Comparison of ENCODE assay signal across 8 cellular contexts in genomic region chr14:68791078-68791983, GRCh38. TPM values are rescaled to one million over a fixed set of nuclear protein-coding genes. Genes with fewer than 3 reads are reported as not detected.
DNase-seq lines count a peak whose midpoint lies in the region; ATAC-seq and TF ChIP-seq lines count a peak whose summit lies in the region.

No MANE protein-coding gene starts in this region.

- H3K4me1 Mint-ChIP-seq in activated naive CD8-positive, alpha-beta T cell treated with anti-CD3 and anti-CD28 coated beads for 36 hours: peaks cover 41% of the 10 kb centered on the region

- H3K27ac ChIP-seq in HEK293 (ENCODE audit: extremely low read depth, low read depth, low read length): peak overlapping the region; percentile 99; the same call in 1 of the 2 replicates

- H3K9me3 ChIP-seq in HEK293 (ENCODE audit: control insufficient read depth, insufficient read depth, low read depth, low read length) (no peaks in the 10 kb centered on the region), iPS-18c (ENCODE audit: control insufficient read depth, insufficient read depth, low read length) (no peaks in the 10 kb centered on the region), BE2C (no peaks in the 10 kb centered on the region)

- ATAC-seq in omental fat pad (ENCODE audit: low FRiP score): no peak

- POLR2A ChIA-PET in HEK293 (lab: Yijun Ruan, JAX): interaction anchor here (0.6 kb wide), 1 partner anchor 766 kb away, joined by 3 read pairs; no protein-coding TSS in a partner anchor

- peaks cover 14 to 27% of the 10 kb centered on the region in 2 experiments for H3K36me3 ChIP-seq in HEK293 (ENCODE audit: control insufficient read depth in 2 of 2, insufficient read depth in 1 of 2, low read length in 2 of 2)
- H3K36me3 ChIP-seq in BE2C: no peaks in the 10 kb centered on the region

- H3K4me1 ChIP-seq in HEK293 (ENCODE audit: control insufficient read depth, insufficient read depth, low read length): peaks cover 7% of the 10 kb centered on the region; the same call in 1 of the 2 replicates
- peaks cover 10% of the 10 kb centered on the region for H3K4me1 ChIP-seq in BE2C

- peaks cover 3% of the 10 kb centered on the region for H3K27me3 Mint-ChIP-seq in activated naive CD8-positive, alpha-beta T cell treated with anti-CD3 and anti-CD28 coated beads for 36 hours

- H3K36me3 Mint-ChIP-seq in activated naive CD8-positive, alpha-beta T cell treated with anti-CD3 and anti-CD28 coated beads for 36 hours: peaks cover 66% of the 10 kb centered on the region

- TF ChIP-seq CTCF in AG09309 (IDR thresholded peaks at IDR 0.05; ENCODE audit: control insufficient read depth, insufficient read depth, low read depth, low read length, missing control alignments) (no peak), HEK293 (tag by site-specific recombination; IDR thresholded peaks at IDR 0.05) (no peak), omental fat pad (IDR thresholded peaks at IDR 0.05) (no peak), BE2C (IDR thresholded peaks at IDR 0.05; ENCODE audit: low read depth, low read length) (no peak)

- no peaks in the 10 kb centered on the region for H3K9me3 Mint-ChIP-seq in activated naive CD8-positive, alpha-beta T cell treated with anti-CD3 and anti-CD28 coated beads for 36 hours

- peak overlapping the region; percentile 89 for H3K4me3 ChIP-seq in AG09309 (ENCODE audit: control insufficient read depth, low read depth, low read length)
- peak overlapping the region; percentile 65 for H3K4me3 ChIP-seq in HEK293 (ENCODE audit: low read depth, low read length)
- H3K4me3 ChIP-seq in iPS-18c (ENCODE audit: insufficient read depth, low read depth, low read length): peak overlapping the region; percentile 99
- no peak overlapping the region for H3K4me3 ChIP-seq in BE2C (ENCODE audit: low read depth, low read length)

- DNase-seq in AG09309 (ENCODE audit: low read depth) (no peak), omental fat pad (ENCODE audit: low spot score) (no peak), BE2C (no peak)
- no peak for DNase-seq in activated naive CD8-positive, alpha-beta T cell treated with anti-CD3 and anti-CD28 coated beads for 36 hours
- peak; percentile 55 for DNase-seq in stimulated activated CD8-positive, alpha-beta memory T cell treated with anti-CD3 and anti-CD28 coated beads, Interleukin-4, amount 100 ng/mL, for 48 hours
- DNase-seq in NK-92 treated with Interleukin-12 subunit alpha and Interleukin-12 subunit beta, amount 100 ng/mL, for 24 hours (lab: John Stamatoyannopoulos, UW): no peak

- peak overlapping the region; percentile 100 for H3K27ac Mint-ChIP-seq in activated naive CD8-positive, alpha-beta T cell treated with anti-CD3 and anti-CD28 coated beads for 36 hours

- peak overlapping the region; percentile 96 for H3K4me3 Mint-ChIP-seq in activated naive CD8-positive, alpha-beta T cell treated with anti-CD3 and anti-CD28 coated beads for 36 hours

- peaks cover 67% of the 10 kb centered on the region for H3K27me3 ChIP-seq in BE2C

- CTCF ChIA-PET in HEK293 (lab: Yijun Ruan, JAX): interaction anchor here (0.7 to 1.3 kb wide), 2 partner anchors 25 to 437 kb away, joined by 3 to 4 read pairs; no protein-coding TSS in a partner anchor

TF ChIP-seq in HEK293, 187 proteins besides CTCF, POLR2A, EP300 and RAD21 (continues in another document):
- TF ChIP-seq GLIS1 (tag by site-specific recombination; IDR thresholded peaks at IDR 0.05): peak; percentile 84
- no peak for TF ChIP-seq WT1 (tag by site-specific recombination; IDR thresholded peaks at IDR 0.05)
- TF ChIP-seq ELK4 (IDR thresholded peaks at IDR 0.05; ENCODE audit: borderline replicate concordance, low read depth, low read length): no peak
- no peak for TF ChIP-seq ZNF248 (tag by site-specific recombination; IDR thresholded peaks at IDR 0.05)
- peak; percentile 70 for TF ChIP-seq ZBTB48 (tag by site-specific recombination; IDR thresholded peaks at IDR 0.05)
- TF ChIP-seq ZIC2 (tag by site-specific recombination; IDR thresholded peaks at IDR 0.05): peak; percentile 86
- TF ChIP-seq PRDM10 (tag by site-specific recombination; IDR thresholded peaks at IDR 0.05): 0 out of 2 replicates have a peak, but pooled peaks have one; percentile 27
- no peak for TF ChIP-seq ZBTB10 (tag by site-specific recombination; IDR thresholded peaks at IDR 0.05)
- TF ChIP-seq ZNF23 (tag by site-specific recombination; IDR thresholded peaks at IDR 0.05; ENCODE audit: borderline replicate concordance): no peak
- TF ChIP-seq OSR2 (tag by site-specific recombination; IDR thresholded peaks at IDR 0.05): 0 out of 2 replicates have a peak, but pooled peaks have one; percentile 50
- no peak for TF ChIP-seq PATZ1 (tag by site-specific recombination; IDR thresholded peaks at IDR 0.05)
- no peak for TF ChIP-seq ZNF837 (tag by site-specific recombination; IDR thresholded peaks at IDR 0.05)

RNA-seq across cellular contexts. Expression of gene ZFP36L1, which starts 1.5 kb away (rescaled TPM):
- total RNA-seq in activated naive CD8-positive, alpha-beta T cell treated with anti-CD3 and anti-CD28 coated beads for 36 hours: 10 to 100 TPM; 84.4 to 86.2 TPM
- 100 to 1,000 TPM; 363 to 395 (median 384) TPM for total RNA-seq in omental fat pad
- 0.71 TPM for polyA plus RNA-seq in BE2C (2012; ENCODE audit: insufficient read depth, insufficient read length, low read depth)

Comparison
In these comparisons a context has a peak if more than half of its experiments do, and no peak if none do; other contexts are left out.
1. RNA of gene ZFP36L1, which starts 1.5 kb away (total RNA-seq): 363 to 395 TPM in omental fat pad; 84.4 to 86.2 TPM in activated naive CD8-positive, alpha-beta T cell treated with anti-CD3 and anti-CD28 coated beads for 36 hours; every median in the first group is over 4 times any median in the second.